Comparison of ENCODE assay signal across 23 cellular contexts in the genomic region with DNA sequence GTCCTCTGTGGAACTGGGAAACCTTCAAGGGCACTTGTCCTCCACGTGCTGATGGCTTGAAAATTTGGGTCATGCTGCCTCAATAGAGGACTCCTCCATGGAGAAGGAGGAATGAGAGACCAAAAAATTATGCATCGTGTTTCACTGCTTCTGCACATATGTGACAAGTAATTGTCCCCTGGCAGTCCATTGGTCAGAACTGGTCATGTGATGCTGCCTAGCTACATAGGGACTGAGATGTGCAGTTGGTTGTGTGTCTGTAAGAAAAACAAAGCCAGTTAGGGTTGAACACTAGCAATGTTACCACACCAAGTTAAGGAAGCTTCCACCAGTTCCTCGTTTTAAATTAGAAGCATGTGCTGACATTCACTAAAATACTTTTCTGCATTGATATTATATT.
"Had no signal": no experiment of that assay in that cellular context is flagged by ENCODE, and none has a peak within 500 bp of the region (broad histone marks: within the 10 kb centered on the region; RNA-seq: fewer than 3 reads in every experiment).

No MANE protein-coding gene starts in this region.

- H3K27me3 ChIP-seq: foreskin keratinocyte, hepatocyte, neural progenitor cell, pancreas had no signal

- H3K9ac ChIP-seq: neural progenitor cell had no signal

- DNase-seq: effector CD4-positive, alpha-beta T cell; endodermal cell; erythroblast; foreskin keratinocyte; head of caudate nucleus; kidney; left cardiac atrium; left ventricle myocardium inferior; lower lobe of right lung; midbrain; nucleus accumbens; pancreas; right cardiac atrium; stimulated activated CD4-positive, alpha-beta T cell treated with anti-CD3 and anti-CD28 coated beads, Interleukin-2, amount 100 ng/mL, for 48 hours; stimulated activated naive CD4-positive, alpha-beta T cell treated with Interleukin-2 at 50 U/mL for 16 hours; trophoblast cell had no signal

- H3K4me3 ChIP-seq: hepatocyte, left ventricle myocardium inferior, lower lobe of right lung, neural progenitor cell, pancreas, smooth muscle cell had no signal

- H3K4me2 ChIP-seq: hepatocyte, neural progenitor cell, smooth muscle cell had no signal

- ATAC-seq: foreskin keratinocyte; left cardiac atrium; lower lobe of right lung; natural killer cell treated with Interleukin-12 subunit alpha and Interleukin-12 subunit beta and Interleukin-15 and Interleukin-18, amount 100 ng/mL, for 72 hours; pancreas; right cardiac atrium had no signal

- H3K27ac Mint-ChIP-seq: endodermal cell; memory B cell; natural killer cell treated with Interleukin-12 subunit alpha and Interleukin-12 subunit beta and Interleukin-15 and Interleukin-18, amount 100 ng/mL, for 72 hours; neural progenitor cell; progenitor cell of endocrine pancreas had no signal

- FAIRE-seq: endothelial cell of umbilical vein, pancreas had no signal

- H3K36me3 ChIP-seq: left ventricle myocardium inferior, lower lobe of right lung, neural progenitor cell, pancreas had no signal

- H3K27ac ChIP-seq: foreskin keratinocyte, hepatocyte, left ventricle myocardium inferior, lower lobe of right lung, neural progenitor cell, pancreas had no signal

- H3K27me3 Mint-ChIP-seq: progenitor cell of endocrine pancreas had no signal

- H2AFZ ChIP-seq: hepatocyte, neural progenitor cell had no signal

- H3K4me1 Mint-ChIP-seq: endodermal cell, memory B cell, neural progenitor cell had no signal

- H3K9me3 Mint-ChIP-seq: endodermal cell; memory B cell; natural killer cell treated with Interleukin-12 subunit alpha and Interleukin-12 subunit beta and Interleukin-15 and Interleukin-18, amount 100 ng/mL, for 72 hours; neural progenitor cell had no signal

- H3K36me3 Mint-ChIP-seq: memory B cell; natural killer cell treated with Interleukin-12 subunit alpha and Interleukin-12 subunit beta and Interleukin-15 and Interleukin-18, amount 100 ng/mL, for 72 hours; neural progenitor cell had no signal

- H3K79me2 ChIP-seq: hepatocyte had no signal

- H3K4me3 Mint-ChIP-seq: endodermal cell; memory B cell; natural killer cell treated with Interleukin-12 subunit alpha and Interleukin-12 subunit beta and Interleukin-15 and Interleukin-18, amount 100 ng/mL, for 72 hours; neural progenitor cell had no signal

- H3K9me3 ChIP-seq: left ventricle myocardium inferior, lower lobe of right lung, pancreas had no signal

- H3K4me1 ChIP-seq: left ventricle myocardium inferior, lower lobe of right lung, neural progenitor cell, pancreas had no signal
